ENCODE assay signal across 35 cellular contexts in the genomic region with DNA sequence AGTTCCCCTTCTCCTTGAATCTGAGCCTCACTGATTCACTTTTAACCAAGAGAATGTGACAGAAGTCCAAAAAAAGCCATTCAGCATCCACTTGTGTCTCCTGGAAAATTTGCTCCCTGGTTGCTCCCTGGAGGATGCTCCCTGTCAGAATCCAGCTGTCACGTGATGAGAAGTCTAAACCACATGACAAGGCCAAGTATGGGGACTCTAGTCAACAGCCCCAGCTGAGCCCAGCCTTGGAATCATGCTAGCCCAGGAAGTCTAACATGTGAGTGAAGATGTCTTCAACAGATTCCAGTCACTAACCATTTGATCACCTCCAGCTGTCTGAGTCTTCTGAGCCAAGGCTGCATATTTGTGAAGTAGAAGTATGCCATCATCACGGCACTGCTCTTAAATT. TPM values are rescaled to one million over a fixed set of nuclear protein-coding genes. Genes with fewer than 3 reads are reported as not detected.
"Had no signal": no experiment of that assay in that cellular context is flagged by ENCODE, and none has a peak within 500 bp of the region (broad histone marks: within the 10 kb centered on the region; RNA-seq: fewer than 3 reads in every experiment).

No MANE protein-coding gene starts in this region.

- H3K9me3 ChIP-seq: right atrium auricular region, suprapubic skin had no signal

- DNase-seq: activated CD4-positive, alpha-beta memory T cell treated with anti-CD3 and anti-CD28 coated beads, Interleukin-2, amount 10 ng/mL, durations not matched to agents 7 days and 5 days; activated CD4-positive, alpha-beta T cell treated with anti-CD3 and anti-CD28 coated beads, Interleukin-2, amount 10 ng/mL, durations not matched to agents 7 days and 5 days; activated CD4-positive, CD25-positive, alpha-beta regulatory T cell treated with anti-CD3 and anti-CD28 coated beads, Interleukin-2, amount 50 U/mL, for 72 hours; activated CD8-positive, alpha-beta memory T cell treated with anti-CD3 and anti-CD28 coated beads, Interleukin-2, amount 50 U/mL, for 48 hours; activated gamma-delta T cell; activated naive CD4-positive, alpha-beta T cell treated with anti-CD3 and anti-CD28 coated beads, Interleukin-2, amount 10 ng/mL, durations not matched to agents 7 days and 5 days; activated naive CD8-positive, alpha-beta T cell treated with anti-CD3 and anti-CD28 coated beads, Interleukin-2, amount 10 ng/mL, durations not matched to agents 7 days and 5 days; activated T-cell treated with anti-CD3 and anti-CD28 coated beads, Interleukin-2, amount 50 U/mL, for 24 hours; brain microvascular endothelial cell; cortex of kidney; effector memory CD8-positive, alpha-beta T cell; erythroblast; foreskin keratinocyte; left ventricle myocardium inferior; mammary epithelial cell; midbrain; naive thymus-derived CD8-positive, alpha-beta T cell; spleen; stimulated activated naive CD4-positive, alpha-beta T cell; T-helper 17 cell; T1000; WERI-Rb-1 had no signal

- FAIRE-seq: astrocyte, islet of Langerhans, urothelium cell line had no signal

- H3K27ac ChIP-seq: brain microvascular endothelial cell, foreskin keratinocyte, left ventricle myocardium inferior, right atrium auricular region, spleen, suprapubic skin, tibial nerve, WERI-Rb-1 had no signal

- H3K4me3 ChIP-seq: left ventricle myocardium inferior, right atrium auricular region, spleen, suprapubic skin, tibial nerve had no signal

- H3K36me3 ChIP-seq: brain microvascular endothelial cell, left ventricle myocardium inferior, right atrium auricular region, spleen, suprapubic skin, tibial nerve, WERI-Rb-1 had no signal

- H3K4me1 ChIP-seq: foreskin keratinocyte, right atrium auricular region, suprapubic skin, tibial nerve had no signal

- H3K27me3 ChIP-seq: brain microvascular endothelial cell, foreskin keratinocyte, right atrium auricular region, spleen, suprapubic skin, tibial nerve had no signal

- ATAC-seq: effector memory CD8-positive, alpha-beta T cell; foreskin keratinocyte; naive thymus-derived CD8-positive, alpha-beta T cell; T-helper 17 cell had no signal

RNA-seq across cellular contexts. Expression of a gene that starts 4.2 kb away (rescaled TPM):
- total RNA-seq: activated CD4-positive, alpha-beta memory T cell treated with anti-CD3 and anti-CD28 coated beads, Interleukin-2, amount 10 ng/mL, durations not matched to agents 7 days and 5 days; activated CD4-positive, alpha-beta T cell treated with anti-CD3 and anti-CD28 coated beads, Interleukin-2, amount 10 ng/mL, durations not matched to agents 7 days and 5 days; activated naive CD8-positive, alpha-beta T cell treated with anti-CD3 and anti-CD28 coated beads, Interleukin-2, amount 10 ng/mL, durations not matched to agents 7 days and 5 days; astrocyte; cardiac septum; cerebellum; fibroblast of lung; foreskin keratinocyte; glomerular endothelial cell; left ventricle myocardium inferior; mammary epithelial cell; naive thymus-derived CD8-positive, alpha-beta T cell; neural crest cell; omental fat pad; pulmonary artery endothelial cell; right atrium auricular region; spleen; suprapubic skin; T-helper 17 cell; tibial nerve had no signal
- polyA plus RNA-seq: fibroblast of lung, foreskin keratinocyte, mammary epithelial cell, spleen had no signal

RNA-seq across cellular contexts. Expression of a gene that starts 58.5 kb away (rescaled TPM):
- total RNA-seq: activated CD4-positive, alpha-beta memory T cell treated with anti-CD3 and anti-CD28 coated beads, Interleukin-2, amount 10 ng/mL, durations not matched to agents 7 days and 5 days; activated CD4-positive, alpha-beta T cell treated with anti-CD3 and anti-CD28 coated beads, Interleukin-2, amount 10 ng/mL, durations not matched to agents 7 days and 5 days; activated naive CD8-positive, alpha-beta T cell treated with anti-CD3 and anti-CD28 coated beads, Interleukin-2, amount 10 ng/mL, durations not matched to agents 7 days and 5 days; astrocyte; cardiac septum; fibroblast of lung; foreskin keratinocyte; glomerular endothelial cell; left ventricle myocardium inferior; naive thymus-derived CD8-positive, alpha-beta T cell; neural crest cell; omental fat pad; pulmonary artery endothelial cell; right atrium auricular region; suprapubic skin; T-helper 17 cell had no signal
- polyA plus RNA-seq: fibroblast of lung; foreskin keratinocyte; mammary epithelial cell; naive thymus-derived CD8-positive, alpha-beta T cell; spleen had no signal
